In the genomic region with DNA sequence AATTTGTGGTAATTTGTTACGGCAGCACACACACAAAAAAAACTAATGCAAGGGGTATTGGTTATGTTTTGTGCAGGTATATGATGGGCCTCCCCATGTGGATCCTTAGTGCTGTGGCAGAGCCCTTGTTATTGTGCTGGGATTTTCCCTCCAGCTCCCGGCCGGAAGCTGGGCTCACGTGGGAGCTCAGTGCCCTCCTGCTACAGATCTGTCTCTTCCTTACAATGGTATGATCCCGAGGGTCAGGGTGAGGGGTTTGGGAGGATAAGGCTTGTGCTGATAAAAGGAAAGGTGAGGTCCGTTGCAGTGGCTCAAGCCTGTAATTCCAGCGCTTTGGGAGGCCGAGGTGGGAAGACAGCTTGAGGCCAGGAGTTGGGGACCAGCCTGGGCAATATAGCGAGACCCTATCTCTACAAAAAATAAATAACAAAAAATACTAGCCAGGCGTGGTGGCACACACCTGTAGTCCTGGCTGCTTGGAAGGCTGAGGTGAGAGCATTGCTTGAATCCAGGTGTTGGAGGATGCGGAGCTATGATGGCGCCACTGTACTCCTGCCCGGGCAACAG, we compare ENCODE assay signal across 1 cellular context.
TF ChIP-seq lines count a peak whose summit lies in the region.

No MANE protein-coding gene starts in this region.

TF ChIP-seq in K562, 482 proteins besides CTCF, POLR2A, EP300 and RAD21:
- TF ChIP-seq MTA2 (IDR thresholded peaks at IDR 0.05; ENCODE audit: low read depth) (no peak), MNT (conservative IDR thresholded peaks at IDR 0.05) (no peak), ZNF121 (CRISPR knock-in tag; conservative IDR thresholded peaks at IDR 0.05) (peak; percentile 73)
TF ChIP-seq in K562: peak in this region for 1.
